In the genomic region with DNA sequence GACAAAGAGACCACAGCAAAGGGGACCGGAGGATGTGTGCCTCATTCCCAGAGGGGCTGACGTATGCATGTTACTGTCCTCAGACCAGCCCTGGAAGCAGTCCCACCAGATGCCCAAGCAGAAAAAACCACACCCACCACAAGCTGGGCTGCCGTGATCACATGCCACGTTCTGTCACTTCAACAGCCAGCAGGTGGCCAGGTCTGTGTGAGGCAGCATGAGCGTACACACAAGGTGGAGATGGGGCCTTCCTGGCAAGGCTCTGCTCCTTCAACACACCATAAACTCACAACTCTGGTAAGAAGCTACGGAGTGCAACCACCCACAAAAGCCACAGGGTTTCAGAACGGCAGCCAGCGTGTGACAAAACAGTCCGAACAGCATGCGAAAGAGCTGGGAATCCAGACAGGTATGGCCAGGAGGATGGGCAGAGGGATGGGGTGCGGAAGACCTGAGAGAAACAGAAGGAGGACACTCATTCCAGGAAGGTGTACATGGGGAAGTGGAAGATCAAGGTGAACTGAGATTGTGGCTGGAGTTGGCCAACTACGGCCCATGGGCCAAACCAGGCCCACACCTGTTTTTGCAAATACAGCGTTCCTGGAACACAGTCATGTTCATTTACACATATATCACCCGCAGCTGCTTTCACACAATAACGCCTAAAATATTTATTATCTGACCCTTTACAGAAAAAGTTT, we compare ENCODE assay signal across 9 cellular contexts. TPM values are rescaled to one million over a fixed set of nuclear protein-coding genes. Genes with fewer than 3 reads are reported as not detected.
DNase-seq lines count a peak whose midpoint lies in the region; ATAC-seq and TF ChIP-seq lines count a peak whose summit lies in the region.
"Had no signal": no experiment of that assay in that cellular context is flagged by ENCODE, and none has a peak within 500 bp of the region (broad histone marks: within the 10 kb centered on the region; RNA-seq: fewer than 3 reads in every experiment).

No MANE protein-coding gene starts in this region.

- peak; percentile 80 for ATAC-seq in GM21390 (IDR thresholded peaks at IDR 0.05; ENCODE audit: unreplicated experiment)
- ATAC-seq in HG03575 (IDR thresholded peaks at IDR 0.05; ENCODE audit: extremely low read depth, insufficient number of reproducible peaks, low FRiP score, unreplicated experiment) = peak; percentile 41
- ATAC-seq in upper lobe of left lung (ENCODE audit: low FRiP score in 2 of 2) = no peak

- peaks cover 25% of the 10 kb centered on the region for H3K36me3 Mint-ChIP-seq in progenitor cell of endocrine pancreas (ENCODE audit: insufficient read depth)

- H3K27ac Mint-ChIP-seq in progenitor cell of endocrine pancreas = no peak overlapping the region

- peak; percentile 16 for DNase-seq in ELR (ENCODE audit: low read depth)
- DNase-seq in activated CD8-positive, alpha-beta memory T cell treated with anti-CD3 and anti-CD28 coated beads for 24 hours = peak; percentile 74
- no peak for DNase-seq in right atrium auricular region (ENCODE audit: low spot score)
- no peak for DNase-seq in upper lobe of left lung
- DNase-seq in progenitor cell of endocrine pancreas (ENCODE audit: low spot score, unreplicated experiment) = no peak

- TF ChIP-seq POLR2A in upper lobe of left lung (IDR thresholded peaks at IDR 0.05) = no peak

- H3K4me1 Mint-ChIP-seq in progenitor cell of endocrine pancreas (ENCODE audit: low read depth) = no peaks in the 10 kb centered on the region

- no peaks in the 10 kb centered on the region for H3K27me3 Mint-ChIP-seq in progenitor cell of endocrine pancreas

- H3K4me1 ChIP-seq in right atrium auricular region (peaks cover 0 to 22% of the 10 kb centered on the region in 2 donors), upper lobe of left lung (peaks cover 0 to 4% (median 2%) of the 10 kb centered on the region in 4 donors)

- H3K36me3 ChIP-seq in right atrium auricular region (peaks cover 87% of the 10 kb centered on the region), upper lobe of left lung (peaks cover 44 to 89% (median 69%) of the 10 kb centered on the region in 4 donors)

- H3K27ac ChIP-seq in right atrium auricular region (peak overlapping the region; percentile 76 to 85), temporal lobe (ENCODE audit: low read depth, low read length) (peak overlapping the region; percentile 31), upper lobe of left lung (no peak overlapping the region)

- H3K27me3 ChIP-seq in right atrium auricular region = no peaks in the 10 kb centered on the region
- H3K27me3 ChIP-seq in upper lobe of left lung = no peaks in the 10 kb centered on the region

- WGBS in upper lobe of left lung, 2 donors = 78 to 82% methylated on average over 11 to 15 of the region's 15 CpGs

- H3K4me3 ChIP-seq in right atrium auricular region (no peak overlapping the region), upper lobe of left lung (no peak overlapping the region)

- no peaks in the 10 kb centered on the region for H3K9me3 Mint-ChIP-seq in progenitor cell of endocrine pancreas (ENCODE audit: low read depth)

- TF ChIP-seq CTCF in right atrium auricular region (IDR thresholded peaks at IDR 0.05) (no peak), upper lobe of left lung (IDR thresholded peaks at IDR 0.05) (peak in 1 of 6 experiments; percentile 14), progenitor cell of endocrine pancreas (IDR thresholded peaks at IDR 0.05; ENCODE audit: unreplicated experiment) (no peak)

- H3K4me3 Mint-ChIP-seq in progenitor cell of endocrine pancreas (ENCODE audit: low read depth) = no peak overlapping the region

- H3K9me3 ChIP-seq in right atrium auricular region (no peaks in the 10 kb centered on the region), upper lobe of left lung (no peaks in the 10 kb centered on the region)

- TF ChIP-seq EP300 in upper lobe of left lung (IDR thresholded peaks at IDR 0.05) = no peak

RNA-seq across cellular contexts. Expression of a gene that starts 27.9 kb away (rescaled TPM):
- 10 to 100 TPM; 75.3 to 77.5 TPM for total RNA-seq in right atrium auricular region
- 54.1 TPM for total RNA-seq in temporal lobe
- 100 to 1,000 TPM in 4 of 6 donors, 10 to 100 TPM in 2; 83.6 to 156 (median 105) TPM for total RNA-seq in upper lobe of left lung
- total RNA-seq in progenitor cell of endocrine pancreas = 94.7 and 98.9 TPM in 2 replicates

RNA-seq across cellular contexts. Expression of a gene that starts 46.2 kb away (rescaled TPM):
- total RNA-seq in right atrium auricular region (not detected), temporal lobe (not detected), upper lobe of left lung (not detected), progenitor cell of endocrine pancreas (0.24 and 0.80 TPM in 2 replicates)
- total RNA-seq: H1 had no signal

RNA-seq across cellular contexts. Expression of a gene that starts 56.1 kb away (rescaled TPM):
- total RNA-seq in right atrium auricular region = 10 to 100 TPM; 14.6 to 15.4 TPM
- 141 TPM for total RNA-seq in temporal lobe
- 10 to 100 TPM in 5 of 6 donors, 1 to 10 TPM in 1; 7.2 to 25.7 (median 19.0) TPM for total RNA-seq in upper lobe of left lung
- 43.8 and 47.7 TPM in 2 replicates for total RNA-seq in progenitor cell of endocrine pancreas

RNA-seq across cellular contexts. Expression of a gene that starts 56.3 kb away (rescaled TPM):
- total RNA-seq in right atrium auricular region = 1 to 10 TPM in 1 of 2 donors, not detected in 1; 1.8 TPM
- total RNA-seq in temporal lobe = 0.25 TPM
- 10 to 100 TPM in 5 of 6 donors, under 1 TPM in 1; 0.97 to 58.7 (median 28.5) TPM for total RNA-seq in upper lobe of left lung
- 1.4 and 1.8 TPM in 2 replicates for total RNA-seq in progenitor cell of endocrine pancreas

Comparison
In these comparisons a context has a peak if more than half of its experiments do, and no peak if none do; other contexts are left out.
1. DNase-seq: peak in ELR (single experiment) and activated CD8-positive, alpha-beta memory T cell treated with anti-CD3 and anti-CD28 coated beads for 24 hours (single experiment); none in right atrium auricular region (single experiment), upper lobe of left lung (0 of 2) and progenitor cell of endocrine pancreas (single experiment).
2. ATAC-seq: peak in GM21390 (single experiment) and HG03575 (single experiment); none in upper lobe of left lung (0 of 2).
3. H3K27ac ChIP-seq: peak in right atrium auricular region (2 of 2) and temporal lobe (single experiment); none in upper lobe of left lung (0 of 4).